8 cellular contexts compared by ENCODE assay signal in the genomic region with DNA sequence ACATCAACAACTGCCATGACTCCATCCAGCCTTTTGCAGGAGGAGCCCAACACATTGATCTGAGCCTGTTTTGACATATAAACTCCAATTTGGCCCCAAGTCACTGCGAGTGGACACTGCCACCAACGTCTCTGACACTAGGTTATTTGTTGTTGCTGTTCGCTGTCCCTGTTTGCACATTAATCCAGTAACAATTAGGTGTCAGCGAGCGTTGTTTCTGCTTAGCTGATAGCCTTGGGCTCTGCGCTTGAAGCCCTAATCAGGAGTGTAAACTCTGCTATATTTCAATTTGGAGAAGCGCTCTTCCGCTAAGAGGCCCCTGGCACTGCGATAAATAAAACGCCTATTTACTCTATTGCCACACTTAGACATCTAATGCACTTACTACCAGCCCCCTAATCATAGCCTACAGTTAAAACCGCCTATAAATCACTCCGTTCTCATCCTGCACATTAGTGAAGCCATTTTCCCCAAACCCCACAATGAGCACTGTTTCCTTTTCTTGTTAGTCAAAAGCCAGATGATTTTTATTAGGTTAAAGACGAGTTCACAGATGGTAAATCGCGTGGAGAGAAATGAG.
A peak's percentile ranks its signal among the peaks of the same experiment; 100 is the strongest.
DNase-seq lines count a peak whose midpoint lies in the region; ATAC-seq, FAIRE-seq and TF ChIP-seq lines count a peak whose summit lies in the region.

No MANE protein-coding gene starts in this region.

- no peak overlapping the region for H3K27ac ChIP-seq in spleen

- TF ChIP-seq CTCF in foreskin fibroblast (IDR thresholded peaks at IDR 0.05; ENCODE audit: low read depth, low read length) (no peak), spleen (IDR thresholded peaks at IDR 0.05 in 8 of 11, conservative IDR thresholded peaks at IDR 0.05 in 3 of 11) (no peak)

- no peak for FAIRE-seq in frontal cortex (lab: Jason Lieb, UNC)

- peaks cover 4 to 23% (median 18%) of the 10 kb centered on the region in 6 donors for H3K4me1 ChIP-seq in spleen

- TF ChIP-seq POLR2A in spleen (IDR thresholded peaks at IDR 0.05), result no peak

- H3K36me3 ChIP-seq in spleen, result no peaks in the 10 kb centered on the region

- intact Hi-C loops in spleen (cut with DNase I; ENCODE audit: low total_unique reads) (no loop called here), left colon (cut with DNase I, micrococcal nuclease) (no loop called here)

- DNase-seq in NCI-H2107 treated with DMSO at 0.1 percent for 48 hours (lab: John Stamatoyannopoulos, UW; ENCODE audit: unreplicated experiment) (peak; percentile 47), NCI-H2107 (lab: John Stamatoyannopoulos, UW) (no peak), NCI-H748 treated with DMSO at 0.1 percent for 48 hours (lab: John Stamatoyannopoulos, UW) (peak; percentile 85), foreskin fibroblast (no peak), spleen (no peak), left colon (no peak), frontal cortex (ENCODE audit: low spot score in 2 of 2) (no peak)

- ATAC-seq in GM19467 (IDR thresholded peaks at IDR 0.05; ENCODE audit: unreplicated experiment), result no peak
- ATAC-seq in left colon, result no peak

- peaks cover 0 to 93% (median 40%) of the 10 kb centered on the region in 7 donors for H3K27me3 ChIP-seq in spleen (replicated peaks in 1 of 7)

- H3K9me3 ChIP-seq in spleen, result no peaks in the 10 kb centered on the region

- H3K4me3 ChIP-seq in foreskin fibroblast (ENCODE audit: low read depth in 1 of 2, low read length in 2 of 2), result peak overlapping the region; percentile 38
- H3K4me3 ChIP-seq in spleen, result peak overlapping the region in 7 of 8 donors; percentile 23 to 68 (median 37)

- 12 to 24% (median 14%) methylated on average over 15 of the region's 15 CpGs for WGBS in spleen, 5 donors

Comparison
In these comparisons a context has a peak if more than half of its experiments do, and no peak if none do; other contexts are left out.
1. DNase-seq: peak in NCI-H2107 treated with DMSO at 0.1 percent for 48 hours (single experiment) and NCI-H748 treated with DMSO at 0.1 percent for 48 hours (single experiment); none in NCI-H2107 (single experiment), foreskin fibroblast (0 of 2), spleen (single experiment), left colon (0 of 2) and frontal cortex (0 of 2).